Comparison of ENCODE assay signal across 17 cellular contexts in the genomic region with DNA sequence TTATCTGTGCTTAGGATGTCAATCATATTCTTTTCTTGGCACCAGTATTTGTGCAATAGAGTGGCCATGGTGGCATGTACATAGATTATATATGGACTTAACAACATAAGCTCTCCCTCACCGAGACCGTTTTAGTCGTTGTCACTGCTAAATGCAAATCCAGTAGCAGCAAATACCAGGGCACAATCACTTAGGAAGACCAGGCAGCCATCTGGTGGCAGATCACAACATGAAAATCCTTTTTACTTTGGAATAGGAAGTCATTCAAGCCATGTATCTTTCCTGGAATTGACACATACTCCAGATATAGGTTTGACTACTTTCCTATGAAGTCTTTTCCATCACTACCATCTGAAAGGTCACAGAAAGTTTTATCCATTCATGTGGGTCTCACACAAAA. TPM values are rescaled to one million over a fixed set of nuclear protein-coding genes. Genes with fewer than 3 reads are reported as not detected.
DNase-seq lines count a peak whose midpoint lies in the region; ATAC-seq and TF ChIP-seq lines count a peak whose summit lies in the region.
"Had no signal": no experiment of that assay in that cellular context is flagged by ENCODE, and none has a peak within 500 bp of the region (broad histone marks: within the 10 kb centered on the region; RNA-seq: fewer than 3 reads in every experiment).

No MANE protein-coding gene starts in this region.

- no peak overlapping the region for H3K27ac Mint-ChIP-seq in Calu3 (ENCODE audit: unreplicated experiment)
- H3K27ac Mint-ChIP-seq: activated naive CD4-positive, alpha-beta T cell treated with anti-CD3 and anti-CD28 coated beads, Interleukin-2, amount 50 U/mL, for 24 hours; CD4-positive, alpha-beta T cell had no signal

- no peaks in the 10 kb centered on the region for H3K36me3 Mint-ChIP-seq in Calu3 (ENCODE audit: insufficient read depth, unreplicated experiment)
- H3K36me3 Mint-ChIP-seq: activated naive CD4-positive, alpha-beta T cell treated with anti-CD3 and anti-CD28 coated beads, Interleukin-2, amount 50 U/mL, for 24 hours had no signal

- peak; percentile 29 for DNase-seq in COR-L47 (lab: John Stamatoyannopoulos, UW)
- DNase-seq in left colon = no peak
- no peak for DNase-seq in hippocampal formation (lab: John Stamatoyannopoulos, UW)
- DNase-seq in Calu3 = no peak
- no peak for DNase-seq in islet precursor cell
- DNase-seq: activated CD8-positive, alpha-beta memory T cell treated with anti-CD3 and anti-CD28 coated beads, Interleukin-2, amount 50 U/mL, for 48 hours; caudate nucleus; CD4-positive, alpha-beta T cell; MV-4-11; NCI-H510A treated with DMSO at 0.1 percent for 48 hours; small intestine; stomach had no signal

- peak; percentile 52 for TF ChIP-seq RAD21 in Ishikawa (IDR thresholded peaks at IDR 0.05; ENCODE audit: low read depth)

- CTCF ChIA-PET in Calu3 (lab: Charles Lee) = no interaction called here

- no peaks in the 10 kb centered on the region for H3K9me3 Mint-ChIP-seq in Calu3 (ENCODE audit: low read depth, unreplicated experiment)
- H3K9me3 Mint-ChIP-seq: activated naive CD4-positive, alpha-beta T cell treated with anti-CD3 and anti-CD28 coated beads, Interleukin-2, amount 50 U/mL, for 24 hours; CD4-positive, alpha-beta T cell had no signal

- no TSS peak for BruUV-seq in Calu3 (replicated peaks; lab: Mats Ljungman, UMichigan)

- TF ChIP-seq CTCF in VCaP (conservative IDR thresholded peaks at IDR 0.05) (peak; percentile 73), Calu3 (IDR thresholded peaks at IDR 0.05; ENCODE audit: unreplicated experiment) (no peak)

- no peak overlapping the region for H3K4me3 Mint-ChIP-seq in Calu3 (ENCODE audit: low read depth, unreplicated experiment)
- H3K4me3 Mint-ChIP-seq: activated naive CD4-positive, alpha-beta T cell treated with anti-CD3 and anti-CD28 coated beads, Interleukin-2, amount 50 U/mL, for 24 hours; CD4-positive, alpha-beta T cell had no signal

- peak; percentile 30 for ATAC-seq in left colon

- H3K4me1 Mint-ChIP-seq in Calu3 (ENCODE audit: low read depth, unreplicated experiment) = no peaks in the 10 kb centered on the region
- H3K4me1 Mint-ChIP-seq: activated naive CD4-positive, alpha-beta T cell treated with anti-CD3 and anti-CD28 coated beads, Interleukin-2, amount 50 U/mL, for 24 hours had no signal

- intact Hi-C loops in left colon (cut with DNase I, micrococcal nuclease) (no loop called here), Calu3 (cut with micrococcal nuclease; ENCODE audit: unreplicated experiment) (no loop called here)

- H3K27me3 Mint-ChIP-seq in Calu3 (ENCODE audit: unreplicated experiment) = no peaks in the 10 kb centered on the region
- H3K27me3 Mint-ChIP-seq: CD4-positive, alpha-beta T cell had no signal

- no peak for TF ChIP-seq EP300 in Ishikawa (IDR thresholded peaks at IDR 0.05; ENCODE audit: borderline replicate concordance)

- peak overlapping the region; percentile 26; the same call in 1 of the 2 replicates for H3K27ac ChIP-seq in VCaP
- H3K27ac ChIP-seq: neutrophil, SK-N-MC, stomach had no signal

TF ChIP-seq in Ishikawa, 13 proteins besides CTCF, POLR2A, EP300 and RAD21:
- no peak for TF ChIP-seq EGR1 (IDR thresholded peaks at IDR 0.05)
- no peak for TF ChIP-seq CREB1 (IDR thresholded peaks at IDR 0.05; ENCODE audit: low read depth)
- TF ChIP-seq NFIC (IDR thresholded peaks at IDR 0.05) = no peak
- no peak for TF ChIP-seq TAF1 (IDR thresholded peaks at IDR 0.05; ENCODE audit: low read depth)
- no peak for TF ChIP-seq CEBPB (IDR thresholded peaks at IDR 0.05)
- TF ChIP-seq FOXM1 (IDR thresholded peaks at IDR 0.05; ENCODE audit: borderline replicate concordance, low read depth) = no peak
- TF ChIP-seq, protein P1, sequence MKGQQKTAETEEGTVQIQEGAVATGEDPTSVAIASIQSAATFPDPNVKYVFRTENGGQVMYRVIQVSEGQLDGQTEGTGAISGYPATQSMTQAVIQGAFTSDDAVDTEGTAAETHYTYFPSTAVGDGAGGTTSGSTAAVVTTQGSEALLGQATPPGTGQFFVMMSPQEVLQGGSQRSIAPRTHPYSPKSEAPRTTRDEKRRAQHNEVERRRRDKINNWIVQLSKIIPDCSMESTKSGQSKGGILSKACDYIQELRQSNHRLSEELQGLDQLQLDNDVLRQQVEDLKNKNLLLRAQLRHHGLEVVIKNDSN (IDR thresholded peaks at IDR 0.05) = no peak
- TF ChIP-seq MAX (IDR thresholded peaks at IDR 0.05) = no peak
- TF ChIP-seq TEAD4 (IDR thresholded peaks at IDR 0.05) = no peak
- no peak for TF ChIP-seq ZBTB7A (IDR thresholded peaks at IDR 0.05; ENCODE audit: low read depth)
- TF ChIP-seq TCF12 (IDR thresholded peaks at IDR 0.05; ENCODE audit: low read depth) = no peak
- TF ChIP-seq, protein P2, sequence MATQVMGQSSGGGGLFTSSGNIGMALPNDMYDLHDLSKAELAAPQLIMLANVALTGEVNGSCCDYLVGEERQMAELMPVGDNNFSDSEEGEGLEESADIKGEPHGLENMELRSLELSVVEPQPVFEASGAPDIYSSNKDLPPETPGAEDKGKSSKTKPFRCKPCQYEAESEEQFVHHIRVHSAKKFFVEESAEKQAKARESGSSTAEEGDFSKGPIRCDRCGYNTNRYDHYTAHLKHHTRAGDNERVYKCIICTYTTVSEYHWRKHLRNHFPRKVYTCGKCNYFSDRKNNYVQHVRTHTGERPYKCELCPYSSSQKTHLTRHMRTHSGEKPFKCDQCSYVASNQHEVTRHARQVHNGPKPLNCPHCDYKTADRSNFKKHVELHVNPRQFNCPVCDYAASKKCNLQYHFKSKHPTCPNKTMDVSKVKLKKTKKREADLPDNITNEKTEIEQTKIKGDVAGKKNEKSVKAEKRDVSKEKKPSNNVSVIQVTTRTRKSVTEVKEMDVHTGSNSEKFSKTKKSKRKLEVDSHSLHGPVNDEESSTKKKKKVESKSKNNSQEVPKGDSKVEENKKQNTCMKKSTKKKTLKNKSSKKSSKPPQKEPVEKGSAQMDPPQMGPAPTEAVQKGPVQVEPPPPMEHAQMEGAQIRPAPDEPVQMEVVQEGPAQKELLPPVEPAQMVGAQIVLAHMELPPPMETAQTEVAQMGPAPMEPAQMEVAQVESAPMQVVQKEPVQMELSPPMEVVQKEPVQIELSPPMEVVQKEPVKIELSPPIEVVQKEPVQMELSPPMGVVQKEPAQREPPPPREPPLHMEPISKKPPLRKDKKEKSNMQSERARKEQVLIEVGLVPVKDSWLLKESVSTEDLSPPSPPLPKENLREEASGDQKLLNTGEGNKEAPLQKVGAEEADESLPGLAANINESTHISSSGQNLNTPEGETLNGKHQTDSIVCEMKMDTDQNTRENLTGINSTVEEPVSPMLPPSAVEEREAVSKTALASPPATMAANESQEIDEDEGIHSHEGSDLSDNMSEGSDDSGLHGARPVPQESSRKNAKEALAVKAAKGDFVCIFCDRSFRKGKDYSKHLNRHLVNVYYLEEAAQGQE (IDR thresholded peaks at IDR 0.05; ENCODE audit: low read depth) = no peak
- TF ChIP-seq YY1 (IDR thresholded peaks at IDR 0.05; ENCODE audit: low read depth) = no peak
TF ChIP-seq in Ishikawa: peak in this region for 0.

RNA-seq across cellular contexts. Expression of gene C1orf87, which starts 53.2 kb away (rescaled TPM):
- not detected for total RNA-seq in left colon
- total RNA-seq in Calu3 (2022) = not detected in 2 replicates
- total RNA-seq: CD4-positive, alpha-beta T cell; stomach had no signal
